Comparison of ENCODE assay signal across 8 cellular contexts in genomic region chr4:143558823-143559756, GRCh38. TPM values are rescaled to one million over a fixed set of nuclear protein-coding genes. Genes with fewer than 3 reads are reported as not detected.
DNase-seq lines count a peak whose midpoint lies in the region; ATAC-seq and TF ChIP-seq lines count a peak whose summit lies in the region.

No MANE protein-coding gene starts in this region.

- H3K4me3 ChIP-seq in LNCaP clone FGC (ENCODE audit: low read depth, low read length) = peak overlapping the region; percentile 31

- H3K27ac Mint-ChIP-seq in T-helper 2 cell treated with Interferon-gamma antibody and Interleukin-4, amounts not matched to agents 5 μg/mL and 100 μg/mL, for 36 hours = peak overlapping the region; percentile 89

- intact Hi-C loops in sciatic nerve (cut with DNase I) = no loop called here

- peak; percentile 99 for TF ChIP-seq CTCF in LNCaP clone FGC (IDR thresholded peaks at IDR 0.05; ENCODE audit: control insufficient read depth, extremely low read depth, insufficient read depth)

- DNase-seq in EH (ENCODE audit: low read depth) (peak; percentile 68), LNCaP clone FGC (ENCODE audit: low read depth) (peak; percentile 54), astrocyte of the hippocampus (ENCODE audit: low read depth, low spot score) (peak; percentile 72), iPS DF 19.7 (ENCODE audit: low read depth, low spot score) (peak; percentile 73), sciatic nerve (ENCODE audit: low spot score) (peak; percentile 73), 8988T (no peak)
- DNase-seq in T-helper 2 cell treated with Interferon-gamma antibody and Interleukin-4, amounts not matched to agents 5 μg/mL and 100 μg/mL, for 36 hours (ENCODE audit: low spot score) = peak; percentile 56

- peak overlapping the region; percentile 87 for H3K4me3 Mint-ChIP-seq in T-helper 2 cell treated with Interferon-gamma antibody and Interleukin-4, amounts not matched to agents 5 μg/mL and 100 μg/mL, for 36 hours

- H3K9me3 Mint-ChIP-seq in T-helper 2 cell treated with Interferon-gamma antibody and Interleukin-4, amounts not matched to agents 5 μg/mL and 100 μg/mL, for 36 hours = peaks cover 4% of the 10 kb centered on the region

- ATAC-seq in GM21717 (IDR thresholded peaks at IDR 0.05; ENCODE audit: unreplicated experiment) = peak; percentile 77
- peak; percentile 94 for ATAC-seq in sciatic nerve

- H3K27me3 Mint-ChIP-seq in T-helper 2 cell treated with Interferon-gamma antibody and Interleukin-4, amounts not matched to agents 5 μg/mL and 100 μg/mL, for 36 hours (ENCODE audit: low read depth) = no peaks in the 10 kb centered on the region

- peaks cover 10% of the 10 kb centered on the region for H3K36me3 Mint-ChIP-seq in T-helper 2 cell treated with Interferon-gamma antibody and Interleukin-4, amounts not matched to agents 5 μg/mL and 100 μg/mL, for 36 hours (ENCODE audit: low read depth)

- H3K4me1 Mint-ChIP-seq in T-helper 2 cell treated with Interferon-gamma antibody and Interleukin-4, amounts not matched to agents 5 μg/mL and 100 μg/mL, for 36 hours (ENCODE audit: low read depth) = peaks cover 17% of the 10 kb centered on the region

RNA-seq across cellular contexts. Expression of gene SMARCA5, which starts 45.6 kb away (rescaled TPM):
- total RNA-seq in sciatic nerve = 55.6 TPM
